24 cellular contexts compared by ENCODE assay signal in the genomic region with DNA sequence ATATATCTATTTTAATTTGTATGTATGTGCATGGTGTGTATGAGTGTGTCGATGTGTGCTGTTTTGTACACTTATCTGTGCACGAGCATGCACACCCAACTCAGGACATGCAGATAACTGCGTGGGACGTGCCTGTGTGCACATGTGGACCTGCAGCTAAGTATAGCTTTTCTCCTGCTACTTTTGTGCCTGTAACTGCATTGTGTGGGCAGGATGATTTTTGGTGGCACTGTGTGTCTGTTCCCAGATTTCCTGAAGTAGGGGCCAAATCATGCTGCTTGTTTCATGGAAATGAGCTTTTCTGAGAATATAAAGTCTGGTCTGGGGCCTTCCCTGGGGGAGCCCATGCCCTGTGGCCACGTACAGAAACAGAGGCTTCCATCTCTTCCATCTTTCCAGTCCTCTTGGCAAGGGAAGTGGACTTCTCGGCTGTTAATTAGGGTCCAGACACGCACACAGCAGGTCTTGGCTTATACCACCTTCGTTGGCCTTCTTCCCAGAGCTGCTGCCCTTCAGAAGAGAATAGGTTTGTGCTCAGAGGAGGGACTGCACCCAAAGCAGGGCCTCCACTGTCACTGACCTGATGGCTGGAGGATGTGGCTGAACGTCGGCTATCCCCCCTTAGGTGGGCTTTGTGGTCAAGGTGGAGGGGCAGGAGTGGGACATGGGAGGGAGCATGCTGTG. TPM values are rescaled to one million over a fixed set of nuclear protein-coding genes. Genes with fewer than 3 reads are reported as not detected.
DNase-seq lines count a peak whose midpoint lies in the region; ATAC-seq and TF ChIP-seq lines count a peak whose summit lies in the region.
"Had no signal": no experiment of that assay in that cellular context is flagged by ENCODE, and none has a peak within 500 bp of the region (broad histone marks: within the 10 kb centered on the region; RNA-seq: fewer than 3 reads in every experiment).

No MANE protein-coding gene starts in this region.

- no peak overlapping the region for H3K27ac Mint-ChIP-seq in activated naive CD8-positive, alpha-beta T cell treated with anti-CD3 and anti-CD28 coated beads for 36 hours
- H3K27ac Mint-ChIP-seq: activated CD4-positive, alpha-beta memory T cell treated with anti-CD3 and anti-CD28 coated beads, Interleukin-2, amount 10 ng/mL, durations not matched to agents 7 days and 5 days; CD8-positive, alpha-beta T cell; memory B cell had no signal

- no peaks in the 10 kb centered on the region for H3K27me3 Mint-ChIP-seq in activated naive CD8-positive, alpha-beta T cell treated with anti-CD3 and anti-CD28 coated beads for 36 hours

- peak; percentile 70 for DNase-seq in Ammon's horn (ENCODE audit: low spot score)
- peak; percentile 20 for DNase-seq in NCI-H1105 (lab: John Stamatoyannopoulos, UW)
- peak in 34 of 61 donors; percentile 5 to 95 (median 30) for DNase-seq in caudate nucleus (lab: John Stamatoyannopoulos, UW)
- no peak for DNase-seq in left ventricle myocardium superior
- DNase-seq in HEK293T (ENCODE audit: extremely low spot score), result no peak
- no peak for DNase-seq in activated naive CD8-positive, alpha-beta T cell treated with anti-CD3 and anti-CD28 coated beads for 36 hours
- DNase-seq in DMS53 treated with DMSO at 0.1 percent for 48 hours (lab: John Stamatoyannopoulos, UW; ENCODE audit: unreplicated experiment), result no peak
- no peak for DNase-seq in NCI-H226
- DNase-seq: activated CD4-positive, alpha-beta memory T cell treated with anti-CD3 and anti-CD28 coated beads, Interleukin-2, amount 10 ng/mL, durations not matched to agents 7 days and 5 days; activated CD4-positive, CD25-positive, alpha-beta regulatory T cell treated with anti-CD3 and anti-CD28 coated beads, Interleukin-2, amount 50 U/mL, for 72 hours; activated effector memory CD4-positive, alpha-beta T cell treated with anti-CD3 and anti-CD28 coated beads, Interleukin-2, amount 50 U/mL, for 16 hours; AML-193; brain microvascular endothelial cell; CD8-positive, alpha-beta T cell; DMS53; NCI-H1417; NCI-H2081 treated with DMSO at 0.1 percent for 48 hours; NCI-H524; Peyer's patch; SJCRH30; T-helper 1 cell; transverse colon had no signal

- peak; percentile 96 for ATAC-seq in left ventricle myocardium superior
- ATAC-seq: CD8-positive, alpha-beta T cell had no signal

- CTCF ChIA-PET in HEK293T (lab: Yijun Ruan, JAX), result no interaction called here

- peaks cover 15% of the 10 kb centered on the region for H3K36me3 Mint-ChIP-seq in activated naive CD8-positive, alpha-beta T cell treated with anti-CD3 and anti-CD28 coated beads for 36 hours

- POLR2A ChIA-PET in HEK293T (lab: Yijun Ruan, JAX), result no interaction called here

- H3K4me3 Mint-ChIP-seq in activated naive CD8-positive, alpha-beta T cell treated with anti-CD3 and anti-CD28 coated beads for 36 hours, result no peak overlapping the region
- H3K4me3 Mint-ChIP-seq: activated CD4-positive, alpha-beta memory T cell treated with anti-CD3 and anti-CD28 coated beads, Interleukin-2, amount 10 ng/mL, durations not matched to agents 7 days and 5 days; CD8-positive, alpha-beta T cell; memory B cell had no signal

- no peaks in the 10 kb centered on the region for H3K4me1 Mint-ChIP-seq in activated naive CD8-positive, alpha-beta T cell treated with anti-CD3 and anti-CD28 coated beads for 36 hours
- H3K4me1 Mint-ChIP-seq: activated CD4-positive, alpha-beta memory T cell treated with anti-CD3 and anti-CD28 coated beads, Interleukin-2, amount 10 ng/mL, durations not matched to agents 7 days and 5 days had no signal

- peaks cover 10% of the 10 kb centered on the region for H3K9me3 Mint-ChIP-seq in activated naive CD8-positive, alpha-beta T cell treated with anti-CD3 and anti-CD28 coated beads for 36 hours

- no peak overlapping the region for H3K27ac ChIP-seq in caudate nucleus (ENCODE audit: low read depth, low read length)
- H3K27ac ChIP-seq: brain microvascular endothelial cell, Peyer's patch, SJCRH30, skin epidermis, transverse colon had no signal

- intact Hi-C loops in left ventricle myocardium superior (cut with micrococcal nuclease), result no loop called here

TF ChIP-seq in HEK293T, 16 proteins besides CTCF, POLR2A, EP300 and RAD21:
- TF ChIP-seq NFRKB (IDR thresholded peaks at IDR 0.05) (no peak), ZNF384 (IDR thresholded peaks at IDR 0.05) (no peak), FOXA1 (IDR thresholded peaks at IDR 0.05) (no peak), ELF4 (IDR thresholded peaks at IDR 0.05) (no peak), FOXK2 (IDR thresholded peaks at IDR 0.05) (no peak)

RNA-seq across cellular contexts. Expression of a gene that starts 30.2 kb away (rescaled TPM):
- 1.0 TPM for total RNA-seq in left ventricle myocardium superior
- total RNA-seq in activated naive CD8-positive, alpha-beta T cell treated with anti-CD3 and anti-CD28 coated beads for 36 hours, result 10 to 100 TPM; 11.7 to 14.3 TPM
- total RNA-seq: SJCRH30, transverse colon had no signal

RNA-seq across cellular contexts. Expression of a gene that starts 34.7 kb away (rescaled TPM):
- 12.7 TPM for total RNA-seq in left ventricle myocardium superior
- total RNA-seq in activated naive CD8-positive, alpha-beta T cell treated with anti-CD3 and anti-CD28 coated beads for 36 hours, result under 1 TPM; 0.20 to 0.43 TPM

Comparison
In these comparisons a context has a peak if more than half of its experiments do, and no peak if none do; other contexts are left out.
1. DNase-seq: peak in Ammon's horn (single experiment), NCI-H1105 (single experiment) and caudate nucleus (34 of 61); none in left ventricle myocardium superior (single experiment), HEK293T (single experiment), activated naive CD8-positive, alpha-beta T cell treated with anti-CD3 and anti-CD28 coated beads for 36 hours (single experiment), DMS53 treated with DMSO at 0.1 percent for 48 hours (single experiment) and NCI-H226 (single experiment).